21 cellular contexts compared by ENCODE assay signal in the genomic region with DNA sequence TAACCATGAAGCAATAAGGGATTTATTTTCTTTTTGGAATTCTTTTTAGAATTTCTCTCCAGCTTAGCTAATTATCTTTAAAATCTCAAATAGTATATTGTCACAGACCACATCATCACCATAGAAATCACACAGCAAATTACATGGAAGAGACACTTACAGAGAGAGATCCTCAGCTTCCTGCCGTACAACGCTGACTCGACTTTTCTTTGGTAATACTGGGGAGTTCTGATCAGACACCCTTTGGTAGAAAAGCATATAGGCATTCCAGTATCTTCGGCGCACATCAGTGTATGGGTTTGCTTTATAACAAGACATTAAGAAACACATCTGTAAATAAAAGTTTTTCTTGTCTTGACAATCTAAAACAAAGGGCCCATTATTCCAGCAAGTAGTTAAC. TPM values are rescaled to one million over a fixed set of nuclear protein-coding genes. Genes with fewer than 3 reads are reported as not detected.
DNase-seq lines count a peak whose midpoint lies in the region; ATAC-seq, FAIRE-seq and TF ChIP-seq lines count a peak whose summit lies in the region.
"Had no signal": no experiment of that assay in that cellular context is flagged by ENCODE, and none has a peak within 500 bp of the region (broad histone marks: within the 10 kb centered on the region; RNA-seq: fewer than 3 reads in every experiment).

No MANE protein-coding gene starts in this region.

- in situ Hi-C loops in IMR-90 (cut with MboI; ENCODE audit: low sequenced_read_pairs) = no loop called here
- in situ Hi-C loops in K562 (cut with MboI) = no loop called here

- no CpG with 5 or more reads among the region's 5 CpGs for WGBS in IMR-90 (ENCODE audit: extremely low coverage in 2 of 2, insufficient read length in 1 of 2), 2 experiments
- WGBS in K562 (ENCODE audit: insufficient coverage, low coverage, missing lambda C conversion rate) = 94% methylated on average over 5 of the region's 5 CpGs
- 84 to 93% methylated on average over 5 of the region's 5 CpGs for WGBS in gastroesophageal sphincter (ENCODE audit: low coverage in 1 of 2), 2 donors

- H3K36me3 Mint-ChIP-seq in activated T-cell treated with anti-CD3 and anti-CD28 coated beads, Interleukin-2, amount 50 U/mL, for 72 hours (ENCODE audit: insufficient read depth in 2 of 2) = peaks cover 4 to 27% of the 10 kb centered on the region in 2 donors
- H3K36me3 Mint-ChIP-seq in activated T-cell treated with anti-CD3 and anti-CD28 coated beads, Interleukin-2, amount 50 U/mL, for 24 hours (ENCODE audit: low read depth) = peaks cover 96% of the 10 kb centered on the region

- TF ChIP-seq RAD21 in IMR-90 (IDR thresholded peaks at IDR 0.05; ENCODE audit: low read length) (no peak), K562 (CRISPR knock-in tag; conservative IDR thresholded peaks at IDR 0.05 in 1 of 2, IDR thresholded peaks at IDR 0.05 in 1 of 2) (no peak)

- no peak overlapping the region for H3K4me2 ChIP-seq in IMR-90 (ENCODE audit: low read depth, low read length)
- no peak overlapping the region for H3K4me2 ChIP-seq in K562 (ENCODE audit: insufficient read depth, low read length)
- H3K4me2 ChIP-seq: BLaER1 had no signal

- TF ChIP-seq CTCF in IMR-90 (conservative IDR thresholded peaks at IDR 0.05; ENCODE audit: low read depth, low read length) (no peak), K562 (IDR thresholded peaks at IDR 0.05 in 2 of 3, conservative IDR thresholded peaks at IDR 0.05 in 1 of 3; ENCODE audit: insufficient read depth in 2 of 3, low read depth in 1 of 3, low read length in 3 of 3) (no peak), gastroesophageal sphincter (IDR thresholded peaks at IDR 0.05) (no peak)

- H4K20me1 ChIP-seq in IMR-90 (ENCODE audit: insufficient read depth, low read length) (no peaks in the 10 kb centered on the region), K562 (replicated peaks; ENCODE audit: control insufficient read depth, insufficient read depth, low read length) (no peaks in the 10 kb centered on the region)

- CTCF ChIA-PET in IMR-90 (lab: Yijun Ruan, JAX) = interaction anchor here (1.8 kb wide), 1 partner anchor 24 kb away, joined by 4 read pairs; no protein-coding TSS in a partner anchor
- CTCF ChIA-PET in K562 (lab: Yijun Ruan, JAX; ENCODE audit: low intra/inter-chr PET ratio) = no interaction called here

- no peak for FAIRE-seq in K562 (lab: Jason Lieb, UNC)
- FAIRE-seq: GM12891, GM19239, H1, HTR-8/SVneo had no signal

- H2AFZ ChIP-seq in IMR-90 (replicated peaks; ENCODE audit: low read length, poor library complexity) = no peak overlapping the region
- H2AFZ ChIP-seq in K562 (ENCODE audit: low read depth, low read length) = no peak overlapping the region

- H3K4me3 ChIP-seq in IMR-90 (ENCODE audit: insufficient read depth, low read depth, low read length) = no peak overlapping the region
- no peak overlapping the region for H3K4me3 ChIP-seq in K562
- H3K4me3 ChIP-seq in gastroesophageal sphincter = no peak overlapping the region
- H3K4me3 ChIP-seq: BLaER1 had no signal

- H3K9me3 ChIP-seq in IMR-90 (ENCODE audit: control insufficient read depth, insufficient read depth, low read length) (no peaks in the 10 kb centered on the region), K562 (replicated peaks; ENCODE audit: control insufficient read depth, insufficient read depth, low read depth, low read length) (no peaks in the 10 kb centered on the region), gastroesophageal sphincter (no peaks in the 10 kb centered on the region)
- H3K9me3 ChIP-seq: BLaER1 had no signal

- H3K4me1 ChIP-seq in IMR-90 (ENCODE audit: control insufficient read depth, insufficient read depth, low read length) = no peaks in the 10 kb centered on the region
- H3K4me1 ChIP-seq in K562 (replicated peaks in 1 of 2; ENCODE audit: control insufficient read depth in 2 of 2, insufficient read depth in 2 of 2, low read length in 2 of 2) = no peaks in the 10 kb centered on the region
- H3K4me1 ChIP-seq in gastroesophageal sphincter = no peaks in the 10 kb centered on the region
- H3K4me1 ChIP-seq: BLaER1 had no signal

- H3K9me1 ChIP-seq in IMR-90 (ENCODE audit: insufficient read depth, low read length) (no peaks in the 10 kb centered on the region; the same call in 1 of the 2 replicates), K562 (ENCODE audit: control insufficient read depth, insufficient read depth, low read length) (no peaks in the 10 kb centered on the region)

- no peak overlapping the region for H4K8ac ChIP-seq in IMR-90 (ENCODE audit: low read depth in 2 of 2, low read length in 2 of 2)

- no peak overlapping the region for H2BK20ac ChIP-seq in IMR-90 (ENCODE audit: low read depth, low read length)

- H3K36me3 ChIP-seq in IMR-90 (ENCODE audit: control insufficient read depth, insufficient read depth, low read length) (peaks cover 35% of the 10 kb centered on the region), K562 (ENCODE audit: control insufficient read depth, insufficient read depth, low read length) (peaks cover 94% of the 10 kb centered on the region), gastroesophageal sphincter (peaks cover 10 to 100% of the 10 kb centered on the region in 2 donors)

- H2BK120ac ChIP-seq in IMR-90 (ENCODE audit: low read depth, low read length) = no peak overlapping the region

- no peaks in the 10 kb centered on the region; a peak in 1 of 4 replicates for H3K79me1 ChIP-seq in IMR-90 (ENCODE audit: low read depth in 1 of 2, low read length in 2 of 2)

- no peak overlapping the region for H3K4me3 Mint-ChIP-seq in activated T-cell treated with anti-CD3 and anti-CD28 coated beads, Interleukin-2, amount 50 U/mL, for 72 hours
- H3K4me3 Mint-ChIP-seq in activated T-cell treated with anti-CD3 and anti-CD28 coated beads, Interleukin-2, amount 50 U/mL, for 24 hours = no peak overlapping the region
- H3K4me3 Mint-ChIP-seq: CD14-positive monocyte; CD8-positive, alpha-beta T cell; H9 had no signal

- POLR2A ChIA-PET in IMR-90 (lab: Charles Lee; ENCODE audit: unreplicated experiment) (no interaction called here), K562 (lab: Yijun Ruan, JAX) (interaction anchor here (1.0 kb wide), 1 partner anchor 38 kb away, joined by 5 read pairs; no protein-coding TSS in a partner anchor)

- no peak overlapping the region for H3K4ac ChIP-seq in IMR-90 (ENCODE audit: low read depth, low read length)

- H2AK5ac ChIP-seq in IMR-90 (ENCODE audit: low read depth, low read length) = no peak overlapping the region

- H3K79me2 ChIP-seq in K562 (ENCODE audit: control insufficient read depth, insufficient read depth, low read length) = no peaks in the 10 kb centered on the region

- TF ChIP-seq EP300 in K562 (IDR thresholded peaks at IDR 0.05; ENCODE audit: low read length) (no peak), gastroesophageal sphincter (IDR thresholded peaks at IDR 0.05) (no peak)

- peak overlapping the region; percentile 2 for H3K27ac Mint-ChIP-seq in activated T-cell treated with anti-CD3 and anti-CD28 coated beads, Interleukin-2, amount 50 U/mL, for 72 hours
- no peak overlapping the region for H3K27ac Mint-ChIP-seq in activated T-cell treated with anti-CD3 and anti-CD28 coated beads, Interleukin-2, amount 50 U/mL, for 24 hours

- no peak overlapping the region for H3K14ac ChIP-seq in IMR-90 (replicated peaks; ENCODE audit: low read depth, low read length)

- no TSS peak for BruUV-seq in IMR-90 (replicated peaks; lab: Mats Ljungman, UMichigan)
- no TSS peak for BruUV-seq in K562 (replicated peaks; lab: Mats Ljungman, UMichigan)

- no peak overlapping the region for H3K18ac ChIP-seq in IMR-90 (ENCODE audit: low read depth, low read length)

- no peak overlapping the region for H3K56ac ChIP-seq in IMR-90 (ENCODE audit: extremely low read depth, insufficient read depth, low read length)

- no peak for ATAC-seq in activated T-cell treated with anti-CD3 and anti-CD28 coated beads, Interleukin-2, amount 50 U/mL, for 72 hours (replicated peaks in 1 of 2)
- ATAC-seq in IMR-90 (ENCODE audit: low read depth) (no peak), K562 (no peak), gastroesophageal sphincter (no peak)
- ATAC-seq: CD8-positive, alpha-beta T cell had no signal

- TF ChIP-seq POLR2A in IMR-90 (IDR thresholded peaks at IDR 0.05; ENCODE audit: low read depth, low read length) (no peak), K562 (conservative IDR thresholded peaks at IDR 0.05) (no peak), gastroesophageal sphincter (IDR thresholded peaks at IDR 0.05) (no peak)

- no peak for DNase-seq in activated T-cell treated with anti-CD3 and anti-CD28 coated beads, Interleukin-2, amount 50 U/mL, for 72 hours
- no peak for DNase-seq in activated T-cell treated with anti-CD3 and anti-CD28 coated beads, Interleukin-2, amount 50 U/mL, for 24 hours
- DNase-seq in IMR-90 (no peak), K562 (ENCODE audit: extremely low read depth in 1 of 4, low spot score in 3 of 4) (no peak), NCI-H2196 treated with DMSO at 0.1 percent for 48 hours (lab: John Stamatoyannopoulos, UW; ENCODE audit: unreplicated experiment) (no peak)
- no peak for DNase-seq in stimulated activated CD4-positive, alpha-beta T cell treated with anti-CD3 and anti-CD28 coated beads, Interleukin-2, amount 100 ng/mL, for 48 hours
- DNase-seq: CD8-positive, alpha-beta T cell; DMS 273 treated with DMSO at 0.1 percent for 48 hours; DMS53; DND-41; EL; H9 had no signal

- no peak overlapping the region for H2BK15ac ChIP-seq in IMR-90 (ENCODE audit: low read depth, low read length)

- no peaks in the 10 kb centered on the region for H3K9me3 Mint-ChIP-seq in activated T-cell treated with anti-CD3 and anti-CD28 coated beads, Interleukin-2, amount 50 U/mL, for 72 hours
- no peaks in the 10 kb centered on the region for H3K9me3 Mint-ChIP-seq in activated T-cell treated with anti-CD3 and anti-CD28 coated beads, Interleukin-2, amount 50 U/mL, for 24 hours
- H3K9me3 Mint-ChIP-seq: CD14-positive monocyte; CD8-positive, alpha-beta T cell; H9 had no signal

- no peaks in the 10 kb centered on the region for H3K27me3 Mint-ChIP-seq in activated T-cell treated with anti-CD3 and anti-CD28 coated beads, Interleukin-2, amount 50 U/mL, for 72 hours (ENCODE audit: low read depth)
- no peaks in the 10 kb centered on the region for H3K27me3 Mint-ChIP-seq in activated T-cell treated with anti-CD3 and anti-CD28 coated beads, Interleukin-2, amount 50 U/mL, for 24 hours

- no peak overlapping the region for H3K9ac ChIP-seq in IMR-90 (ENCODE audit: low read depth, low read length)
- H3K9ac ChIP-seq in K562 (ENCODE audit: insufficient read depth in 1 of 2, low read depth in 2 of 2, low read length in 2 of 2) = no peak overlapping the region
- H3K9ac ChIP-seq: BLaER1 had no signal

- H3K27me3 ChIP-seq in IMR-90 (ENCODE audit: control insufficient read depth, insufficient read depth, low read length) = no peaks in the 10 kb centered on the region
- H3K27me3 ChIP-seq in K562 (ENCODE audit: control insufficient read depth in 2 of 2, insufficient read depth in 2 of 2, low read length in 2 of 2) = no peaks in the 10 kb centered on the region
- no peaks in the 10 kb centered on the region for H3K27me3 ChIP-seq in gastroesophageal sphincter

- no peak overlapping the region for H2BK5ac ChIP-seq in IMR-90 (ENCODE audit: low read depth, low read length, poor library complexity, severe bottlenecking)

- no peaks in the 10 kb centered on the region for H3K4me1 Mint-ChIP-seq in activated T-cell treated with anti-CD3 and anti-CD28 coated beads, Interleukin-2, amount 50 U/mL, for 72 hours (ENCODE audit: low read depth)
- no peaks in the 10 kb centered on the region for H3K4me1 Mint-ChIP-seq in activated T-cell treated with anti-CD3 and anti-CD28 coated beads, Interleukin-2, amount 50 U/mL, for 24 hours (ENCODE audit: low read depth)
- H3K4me1 Mint-ChIP-seq: CD14-positive monocyte had no signal

- no peak overlapping the region for H4K91ac ChIP-seq in IMR-90 (ENCODE audit: insufficient read depth, low read depth, low read length)

- H2AK9ac ChIP-seq in IMR-90 (replicated peaks; ENCODE audit: low read depth, low read length, poor library complexity) = no peak overlapping the region

- H3K27ac ChIP-seq in IMR-90 (ENCODE audit: insufficient read depth, low read length) (no peak overlapping the region), K562 (ENCODE audit: extremely low read depth, low read depth, low read length) (no peak overlapping the region), gastroesophageal sphincter (no peak overlapping the region)
- H3K27ac ChIP-seq: 22Rv1, BLaER1 had no signal

- H3K23ac ChIP-seq in IMR-90 (ENCODE audit: low read depth, low read length) = no peak overlapping the region

- intact Hi-C loops in IMR-90 (cut with micrococcal nuclease) (no loop called here), K562 (cut with micrococcal nuclease) (no loop called here)

- dilution Hi-C loops in IMR-90 (cut with HindIII; ENCODE audit: low sequenced_read_pairs, unreplicated experiment) = no loop called here

- no peak overlapping the region for H4K5ac ChIP-seq in IMR-90 (ENCODE audit: low read depth, low read length)

RNA-seq across cellular contexts. Expression of a gene that starts 55.7 kb away (rescaled TPM):
- total RNA-seq in activated T-cell treated with anti-CD3 and anti-CD28 coated beads, Interleukin-2, amount 50 U/mL, for 72 hours = not detected
- under 0.01 TPM in 2 replicates for total RNA-seq in IMR-90 (2012; rRNA removed)
- polyA plus RNA-seq in IMR-90 (2012; rRNA removed) = 0.14 and 0.17 TPM in 2 replicates
- 0.12 and 0.35 TPM in 2 replicates for polyA plus RNA-seq in IMR-90 (2012; cell fraction: cytosol; rRNA removed)
- 0.16 and 0.36 TPM in 2 replicates for polyA plus RNA-seq in IMR-90 (2012; cell fraction: nucleus; rRNA removed; ENCODE audit: low replicate concordance)
- 22.6 and 51.1 TPM in 2 replicates for total RNA-seq in K562 (2011; cell fraction: chromatin; rRNA removed; ENCODE audit: low replicate concordance)
- 61.6 and 67.9 TPM in 2 replicates for total RNA-seq in K562 (2011; cell fraction: nucleolus; rRNA removed)
- total RNA-seq in K562 (2011; cell fraction: nucleoplasm; rRNA removed) = 42.1 and 42.2 TPM in 2 replicates
- total RNA-seq in K562 (2014; rRNA removed) = 46.0 and 70.3 TPM in 2 replicates
- 6.6 and 10.2 TPM in 2 replicates for total RNA-seq in K562 (2014; rRNA removed; fragmentation: Illumina TruSeq; extraction: Trizol)
- 24.7 and 26.1 TPM in 2 replicates for total RNA-seq in K562 (2015; rRNA removed; fragmentation: Illumina TruSeq; extraction: Trizol)
- total RNA-seq in K562 (2021) = 58.6 and 66.9 TPM in 2 replicates
- 11.2 and 55.2 TPM in 2 replicates for polyA plus RNA-seq in K562 (2011; rRNA removed)
- 21.6 and 35.4 TPM in 2 replicates for polyA plus RNA-seq in K562 (2011; cell fraction: cytosol; rRNA removed)
- 69.1 and 116 TPM in 2 replicates for polyA plus RNA-seq in K562 (2011; cell fraction: nucleus; rRNA removed)
- 80.4 and 94.8 TPM in 2 replicates for polyA plus RNA-seq in K562 (2012)
- 25.7 and 32.4 TPM in 2 replicates for polyA plus RNA-seq in K562 (2014; fragmentation: Illumina TruSeq; extraction: Trizol)
- 1 to 10 TPM; 3.2 to 4.3 TPM for polyA plus RNA-seq in K562 (2014; fragmentation: Nextera tagmentation; extraction: Ambion mirVana)
- polyA plus RNA-seq in K562 (2014; rRNA removed) = 37.9 and 43.9 TPM in 2 replicates
- 7.4 and 16.4 TPM in 2 replicates for polyA minus RNA-seq in K562 (2011; rRNA and poly(A)+ RNA removed)
- polyA minus RNA-seq in K562 (2011; cell fraction: cytosol; rRNA and poly(A)+ RNA removed) = 12.9 and 44.1 TPM in 2 replicates
- 17.9 and 38.1 TPM in 2 replicates for polyA minus RNA-seq in K562 (2011; cell fraction: nucleus; rRNA and poly(A)+ RNA removed)
- total RNA-seq in gastroesophageal sphincter = under 1 TPM in 3 of 4 donors, not detected in 1; 0.13 to 0.64 (median 0.23) TPM
- total RNA-seq: CD8-positive, alpha-beta T cell; G401 had no signal
- polyA plus RNA-seq: CD14-positive monocyte had no signal
